Comparison of ENCODE assay signal across 1 cellular context in the genomic region with DNA sequence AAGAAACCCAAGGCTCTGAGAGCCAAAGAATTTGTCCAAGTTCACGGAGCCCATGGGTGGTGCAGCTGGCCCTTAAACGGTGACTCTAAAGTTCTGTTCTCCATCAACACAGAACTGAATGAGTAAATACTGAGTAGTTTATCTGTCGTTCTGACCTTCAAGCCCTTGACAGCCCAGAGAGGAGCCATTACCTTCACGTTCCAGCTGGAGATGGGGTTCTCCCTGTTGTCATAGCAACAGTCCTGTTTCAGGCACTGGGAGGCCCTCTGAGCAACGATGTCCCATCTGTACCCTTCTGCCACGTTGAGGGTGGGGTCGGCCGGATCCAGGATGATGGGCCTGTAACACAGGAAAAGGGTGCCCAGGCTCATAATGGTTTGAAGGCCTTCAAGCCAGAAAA.
A peak's percentile ranks its signal among the peaks of the same experiment; 100 is the strongest.
TF ChIP-seq lines count a peak whose summit lies in the region.

No MANE protein-coding gene starts in this region.

TF ChIP-seq in K562, 482 proteins besides CTCF, POLR2A, EP300 and RAD21:
- TF ChIP-seq HMG20B (CRISPR knock-in tag; IDR thresholded peaks at IDR 0.05) (no peak), PPARD (CRISPR knock-in tag; IDR thresholded peaks at IDR 0.05) (no peak), CBFB (CRISPR knock-in tag; IDR thresholded peaks at IDR 0.05) (no peak), RFX1 (IDR thresholded peaks at IDR 0.05) (peak; percentile 86), MEIS2 (IDR thresholded peaks at IDR 0.05; ENCODE audit: partially characterized antibody) (no peak), ZSCAN29 (IDR thresholded peaks at IDR 0.05) (no peak)
- TF ChIP-seq, protein P1, sequence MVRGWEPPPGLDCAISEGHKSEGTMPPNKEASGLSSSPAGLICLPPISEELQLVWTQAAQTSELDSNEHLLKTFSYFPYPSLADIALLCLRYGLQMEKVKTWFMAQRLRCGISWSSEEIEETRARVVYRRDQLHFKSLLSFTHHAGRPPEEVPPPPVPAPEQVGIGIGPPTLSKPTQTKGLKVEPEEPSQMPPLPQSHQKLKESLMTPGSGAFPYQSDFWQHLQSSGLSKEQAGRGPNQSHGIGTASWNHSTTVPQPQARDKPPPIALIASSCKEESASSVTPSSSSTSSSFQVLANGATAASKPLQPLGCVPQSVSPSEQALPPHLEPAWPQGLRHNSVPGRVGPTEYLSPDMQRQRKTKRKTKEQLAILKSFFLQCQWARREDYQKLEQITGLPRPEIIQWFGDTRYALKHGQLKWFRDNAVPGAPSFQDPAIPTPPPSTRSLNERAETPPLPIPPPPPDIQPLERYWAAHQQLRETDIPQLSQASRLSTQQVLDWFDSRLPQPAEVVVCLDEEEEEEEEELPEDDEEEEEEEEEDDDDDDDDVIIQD (CRISPR knock-in tag; IDR thresholded peaks at IDR 0.05), result no peak
